Comparison of ENCODE assay signal across 1 cellular context in genomic region chr9:6931913-6932312, GRCh38.
A peak's percentile ranks its signal among the peaks of the same experiment; 100 is the strongest.
TF ChIP-seq lines count a peak whose summit lies in the region.

No MANE protein-coding gene starts in this region.

TF ChIP-seq in K562, 482 proteins besides CTCF, POLR2A, EP300 and RAD21 (continued from another document and continues in another):
- TF ChIP-seq GTF3C2 (IDR thresholded peaks at IDR 0.05; ENCODE audit: borderline replicate concordance, extremely low read depth, insufficient read length) (no peak), KAT7 (CRISPR knock-in tag; IDR thresholded peaks at IDR 0.05; ENCODE audit: borderline replicate concordance) (no peak), FOXP1 (CRISPR knock-in tag; IDR thresholded peaks at IDR 0.05) (no peak), ZBTB17 (CRISPR knock-in tag; IDR thresholded peaks at IDR 0.05) (no peak), ZNF318 (IDR thresholded peaks at IDR 0.05; ENCODE audit: borderline replicate concordance in 1 of 2, low read depth in 1 of 2) (peak in 1 of 2 experiments; percentile 38; a peak in 1 of 4 replicates), NRF1 (conservative IDR thresholded peaks at IDR 0.05 in 1 of 2, IDR thresholded peaks at IDR 0.05 in 1 of 2) (no peak), ZNF830 (CRISPR knock-in tag; IDR thresholded peaks at IDR 0.05) (no peak), NCOR1 (IDR thresholded peaks at IDR 0.05) (peak; percentile 66), CREM (IDR thresholded peaks at IDR 0.05; ENCODE audit: low read depth) (peak; percentile 54), AFF1 (IDR thresholded peaks at IDR 0.05; ENCODE audit: low read depth in 1 of 2, partially characterized antibody in 2 of 2) (no peak), HDAC8 (tag; IDR thresholded peaks at IDR 0.05) (no peak), BHLHE40 (IDR thresholded peaks at IDR 0.05; ENCODE audit: low read length) (peak; percentile 86), MXD1 (CRISPR knock-in tag; IDR thresholded peaks at IDR 0.05; ENCODE audit: borderline replicate concordance, poor library complexity, severe bottlenecking) (no peak), CAMTA2 (CRISPR knock-in tag; conservative IDR thresholded peaks at IDR 0.05) (no peak), TAF15 (IDR thresholded peaks at IDR 0.05; ENCODE audit: low read depth, low read length) (no peak), RCOR1 (IDR thresholded peaks at IDR 0.05; ENCODE audit: borderline replicate concordance in 1 of 2, low read depth in 2 of 2, low read length in 2 of 2) (peak in 1 of 2 experiments; percentile 36; a peak in 1 of 4 replicates), STAT5A (IDR thresholded peaks at IDR 0.05; ENCODE audit: borderline replicate concordance, low read length) (peak; percentile 25; the same call in 1 of the 2 replicates), XRCC4 (IDR thresholded peaks at IDR 0.05; ENCODE audit: extremely low read depth, insufficient read depth, insufficient read length) (no peak), POLR2G (IDR thresholded peaks at IDR 0.05; ENCODE audit: low read depth, low read length) (no peak), FOXJ3 (CRISPR knock-in tag; IDR thresholded peaks at IDR 0.05) (no peak), ZFP1 (CRISPR knock-in tag; IDR thresholded peaks at IDR 0.05) (no peak), ZNF407 (IDR thresholded peaks at IDR 0.05; ENCODE audit: low read depth) (no peak), ZNF644 (tag; IDR thresholded peaks at IDR 0.05; ENCODE audit: low read depth) (no peak), ZNF511 (CRISPR knock-in tag; IDR thresholded peaks at IDR 0.05) (peak; percentile 31; the same call in 1 of the 2 replicates), HMG20B (CRISPR knock-in tag; IDR thresholded peaks at IDR 0.05) (no peak), EP400 (IDR thresholded peaks at IDR 0.05) (0 out of 2 replicates have a peak, but pooled peaks have one; percentile 41), USF1 (CRISPR knock-in tag; IDR thresholded peaks at IDR 0.05) (no peak; the same call in 1 of the 2 replicates), MTA1 (IDR thresholded peaks at IDR 0.05; ENCODE audit: borderline replicate concordance) (0 out of 2 replicates have a peak, but pooled peaks have one; percentile 32), CTBP1 (IDR thresholded peaks at IDR 0.05; ENCODE audit: borderline replicate concordance) (peak; percentile 78; the same call in 1 of the 2 replicates)
